In genomic region chr3:154356009-154356408, GRCh38 we compare ENCODE assay signal across 13 cellular contexts.
"Had no signal": no experiment of that assay in that cellular context is flagged by ENCODE, and none has a peak within 500 bp of the region (broad histone marks: within the 10 kb centered on the region; RNA-seq: fewer than 3 reads in every experiment).

No MANE protein-coding gene starts in this region.

- H3K4me3 ChIP-seq: neural progenitor cell, ovary, testis had no signal

- DNase-seq: activated CD4-positive, alpha-beta T cell treated with anti-CD3 and anti-CD28 coated beads for 1 hour; activated CD4-positive, alpha-beta T cell treated with anti-CD3 and anti-CD28 coated beads, Interleukin-2, amount 50 U/mL, for 48 hours; activated effector memory CD4-positive, alpha-beta T cell treated with anti-CD3 and anti-CD28 coated beads, Interleukin-2, amount 50 U/mL, for 16 hours; activated T-cell treated with anti-CD3 and anti-CD28 coated beads, Interleukin-2, amount 50 U/mL, for 4 hours; endodermal cell; glutamatergic neuron; ovary; stimulated activated CD4-positive, alpha-beta T cell treated with anti-CD3 and anti-CD28 coated beads, Interleukin-4, amount 100 ng/mL, for 4 hours; stimulated activated naive CD8-positive, alpha-beta T cell treated with anti-CD3 and anti-CD28 coated beads, Interleukin-15, amount 100 ng/mL, for 72 hours; T-helper 9 cell; testis had no signal

- H3K36me3 ChIP-seq: neural progenitor cell, ovary had no signal

- H3K27me3 ChIP-seq: neural progenitor cell, ovary, testis had no signal

- ATAC-seq: activated T-cell treated with anti-CD3 and anti-CD28 coated beads, Interleukin-2, amount 50 U/mL, for 4 hours; esophagus mucosa; stimulated activated naive CD8-positive, alpha-beta T cell treated with anti-CD3 and anti-CD28 coated beads, Interleukin-15, amount 100 ng/mL, for 72 hours had no signal

- H3K9me3 ChIP-seq: ovary, testis had no signal

- H3K4me2 ChIP-seq: neural progenitor cell had no signal

- H3K27ac ChIP-seq: neural progenitor cell, ovary, testis had no signal

- H2AFZ ChIP-seq: neural progenitor cell had no signal

- H3K9ac ChIP-seq: neural progenitor cell had no signal

- H3K4me1 ChIP-seq: neural progenitor cell, testis had no signal
